Comparison of ENCODE assay signal across 16 cellular contexts in the genomic region with DNA sequence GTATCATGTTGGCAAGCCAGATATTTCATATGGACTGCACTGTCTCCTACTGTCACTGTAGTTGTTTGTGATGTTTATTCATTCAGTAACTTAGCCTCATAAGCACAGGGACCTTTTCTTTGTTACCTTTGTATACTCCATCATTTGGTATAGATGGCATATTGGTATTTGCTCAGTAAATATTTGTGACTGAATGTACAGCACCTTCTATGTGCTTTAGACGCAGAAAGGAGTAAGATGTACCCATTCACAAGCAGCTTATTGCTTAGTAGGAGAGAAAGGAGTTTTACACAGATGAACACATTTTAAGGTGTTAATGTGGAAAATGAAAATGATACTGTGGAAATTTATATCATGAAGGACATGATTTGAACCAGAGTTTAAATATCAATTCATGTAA.
"Had no signal": no experiment of that assay in that cellular context is flagged by ENCODE, and none has a peak within 500 bp of the region (broad histone marks: within the 10 kb centered on the region; RNA-seq: fewer than 3 reads in every experiment).

No MANE protein-coding gene starts in this region.

- H3K27me3 ChIP-seq: sigmoid colon, tibial nerve had no signal

- DNase-seq: activated CD4-positive, alpha-beta T cell treated with anti-CD3 and anti-CD28 coated beads for 1 hour; activated CD4-positive, alpha-beta T cell treated with anti-CD3 and anti-CD28 coated beads, Interleukin-2, amount 50 U/mL, for 48 hours; activated CD8-positive, alpha-beta memory T cell treated with anti-CD3 and anti-CD28 coated beads, Interleukin-2, amount 10 ng/mL, durations not matched to agents 7 days and 5 days; activated effector memory CD4-positive, alpha-beta T cell treated with Interleukin-2 at 50 U/mL for 16 hours; activated naive CD4-positive, alpha-beta T cell treated with anti-CD3 and anti-CD28 coated beads, Interleukin-2, amount 10 ng/mL, durations not matched to agents 7 days and 5 days; amniotic stem cell; foreskin fibroblast; mesendoderm; nucleus accumbens; sigmoid colon; stimulated activated CD4-positive, alpha-beta T cell treated with anti-CD3 and anti-CD28 coated beads, Interleukin-4, amount 100 ng/mL, for 4 hours; stimulated activated naive B cell treated with anti-CD40 and anti-IgM and Interleukin-4, amounts not matched to agents 10 μg/mL and 1 μg/mL and 100 μg/mL, for 72 hours; substantia nigra; WERI-Rb-1 had no signal

- H3K27ac Mint-ChIP-seq: activated CD8-positive, alpha-beta memory T cell treated with anti-CD3 and anti-CD28 coated beads, Interleukin-2, amount 10 ng/mL, durations not matched to agents 7 days and 5 days; activated naive CD4-positive, alpha-beta T cell treated with anti-CD3 and anti-CD28 coated beads, Interleukin-2, amount 10 ng/mL, durations not matched to agents 7 days and 5 days; stimulated activated naive B cell treated with anti-CD40 and anti-IgM and Interleukin-4, amounts not matched to agents 10 μg/mL and 1 μg/mL and 100 μg/mL, for 72 hours had no signal

- H3K27ac ChIP-seq: sigmoid colon, tibial nerve, WERI-Rb-1 had no signal

- H3K4me3 Mint-ChIP-seq: activated CD8-positive, alpha-beta memory T cell treated with anti-CD3 and anti-CD28 coated beads, Interleukin-2, amount 10 ng/mL, durations not matched to agents 7 days and 5 days; activated naive CD4-positive, alpha-beta T cell treated with anti-CD3 and anti-CD28 coated beads, Interleukin-2, amount 10 ng/mL, durations not matched to agents 7 days and 5 days; nephron; stimulated activated naive B cell treated with anti-CD40 and anti-IgM and Interleukin-4, amounts not matched to agents 10 μg/mL and 1 μg/mL and 100 μg/mL, for 72 hours had no signal

- H3K9me3 Mint-ChIP-seq: nephron had no signal

- ATAC-seq: activated CD8-positive, alpha-beta memory T cell treated with anti-CD3 and anti-CD28 coated beads, Interleukin-2, amount 10 ng/mL, durations not matched to agents 7 days and 5 days; stimulated activated naive B cell treated with anti-CD40 and anti-IgM and Interleukin-4, amounts not matched to agents 10 μg/mL and 1 μg/mL and 100 μg/mL, for 72 hours had no signal

- H3K9me3 ChIP-seq: sigmoid colon, tibial nerve had no signal

- H3K27me3 Mint-ChIP-seq: activated CD8-positive, alpha-beta memory T cell treated with anti-CD3 and anti-CD28 coated beads, Interleukin-2, amount 10 ng/mL, durations not matched to agents 7 days and 5 days; activated naive CD4-positive, alpha-beta T cell treated with anti-CD3 and anti-CD28 coated beads, Interleukin-2, amount 10 ng/mL, durations not matched to agents 7 days and 5 days; stimulated activated naive B cell treated with anti-CD40 and anti-IgM and Interleukin-4, amounts not matched to agents 10 μg/mL and 1 μg/mL and 100 μg/mL, for 72 hours had no signal

- H3K36me3 Mint-ChIP-seq: activated CD8-positive, alpha-beta memory T cell treated with anti-CD3 and anti-CD28 coated beads, Interleukin-2, amount 10 ng/mL, durations not matched to agents 7 days and 5 days had no signal

- H3K36me3 ChIP-seq: sigmoid colon, tibial nerve, WERI-Rb-1 had no signal

- H3K4me3 ChIP-seq: sigmoid colon, tibial nerve had no signal
